24 cellular contexts compared by ENCODE assay signal in the genomic region with DNA sequence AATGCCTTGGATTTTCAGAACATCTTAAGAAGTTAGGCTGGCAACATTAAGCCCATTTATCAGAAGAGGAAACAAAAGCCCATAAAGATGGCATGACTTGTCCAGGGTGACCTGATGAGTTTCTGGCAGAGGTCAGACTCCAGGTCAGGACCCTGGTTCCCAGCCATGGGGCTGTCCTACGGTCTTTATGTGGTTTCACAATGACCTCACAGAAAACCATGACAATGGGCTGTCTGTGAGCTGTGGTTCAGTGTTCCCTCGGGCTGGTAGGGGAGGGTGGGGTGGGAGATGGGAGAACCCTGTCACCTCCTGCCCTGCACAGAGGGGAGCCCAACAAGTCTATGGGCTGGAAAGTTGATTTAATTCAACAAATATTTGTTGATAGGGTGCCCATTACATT.
DNase-seq lines count a peak whose midpoint lies in the region; TF ChIP-seq lines count a peak whose summit lies in the region.
"Had no signal": no experiment of that assay in that cellular context is flagged by ENCODE, and none has a peak within 500 bp of the region (broad histone marks: within the 10 kb centered on the region; RNA-seq: fewer than 3 reads in every experiment).

No MANE protein-coding gene starts in this region.

- TF ChIP-seq POLR2A in tibial nerve (IDR thresholded peaks at IDR 0.05) (no peak), esophagus squamous epithelium (IDR thresholded peaks at IDR 0.05) (no peak)

- TF ChIP-seq CTCF in tibial nerve (IDR thresholded peaks at IDR 0.05) (no peak), esophagus squamous epithelium (IDR thresholded peaks at IDR 0.05) (no peak), WERI-Rb-1 (IDR thresholded peaks at IDR 0.05; ENCODE audit: low read depth, low read length) (no peak)

- WGBS in tibial nerve, 2 donors, result 19 to 34% methylated on average over 2 of the region's 2 CpGs
- WGBS in esophagus squamous epithelium, 2 donors, result 25 to 43% methylated on average over 2 of the region's 2 CpGs

- H3K36me3 ChIP-seq in tibial nerve, result no peaks in the 10 kb centered on the region
- H3K36me3 ChIP-seq in esophagus squamous epithelium, result no peaks in the 10 kb centered on the region
- no peaks in the 10 kb centered on the region for H3K36me3 ChIP-seq in WERI-Rb-1
- H3K36me3 ChIP-seq: BLaER1 treated with 17β-estradiol and CSF1 and Interleukin-3, amounts not matched to agents 10 nM and 100 nM; gastrocnemius medialis; right lobe of liver; transverse colon had no signal

- intact Hi-C loops in esophagus squamous epithelium (cut with DNase I), result no loop called here

- no peak for TF ChIP-seq EP300 in tibial nerve (IDR thresholded peaks at IDR 0.05)

- DNase-seq in SK-MEL-5 (ENCODE audit: low read depth, low spot score) (peak; percentile 47), globus pallidus (ENCODE audit: low spot score) (peak; percentile 94), middle frontal gyrus (ENCODE audit: extremely low spot score, low spot score) (peak; percentile 35), G401 (ENCODE audit: low spot score) (no peak), tibial nerve (ENCODE audit: low spot score in 2 of 2) (no peak), esophagus squamous epithelium (lab: John Stamatoyannopoulos, UW) (no peak), WERI-Rb-1 (no peak)
- DNase-seq: activated CD4-positive, alpha-beta T cell treated with anti-CD3 and anti-CD28 coated beads, Interleukin-2, amount 50 U/mL, for 1 hour; activated CD4-positive, CD25-positive, alpha-beta regulatory T cell; activated gamma-delta T cell; activated naive CD8-positive, alpha-beta T cell treated with anti-CD3 and anti-CD28 coated beads, Interleukin-2, amount 10 ng/mL, durations not matched to agents 7 days and 5 days; activated T-cell treated with anti-CD3 and anti-CD28 coated beads, Interleukin-2, amount 50 U/mL, for 4 hours; DMS79; gastrocnemius medialis; left colon; NCI-H1092; NCI-H1694 treated with DMSO at 0.1 percent for 48 hours; NCI-H446 treated with DMSO at 0.1 percent for 48 hours; right lobe of liver; transverse colon had no signal

- no peaks in the 10 kb centered on the region for H3K4me1 ChIP-seq in tibial nerve
- no peaks in the 10 kb centered on the region for H3K4me1 ChIP-seq in esophagus squamous epithelium
- H3K4me1 ChIP-seq: BLaER1 treated with 17β-estradiol and CSF1 and Interleukin-3, amounts not matched to agents 10 nM and 100 nM; body of pancreas; gastrocnemius medialis; right lobe of liver; transverse colon had no signal

- H3K9me3 ChIP-seq in tibial nerve (no peaks in the 10 kb centered on the region), esophagus squamous epithelium (no peaks in the 10 kb centered on the region), WERI-Rb-1 (ENCODE audit: severe bottlenecking) (peaks cover 2% of the 10 kb centered on the region)
- H3K9me3 ChIP-seq: body of pancreas, gastrocnemius medialis, right lobe of liver, transverse colon had no signal

- in situ Hi-C loops in SK-MEL-5 (cut with HindIII; ENCODE audit: low pct_unique_long_range_greater_than_20kb, low sequenced_read_pairs), result no loop called here
- in situ Hi-C loops in G401 (cut with HindIII; ENCODE audit: low sequenced_read_pairs), result no loop called here

- H3K27ac ChIP-seq in tibial nerve (no peak overlapping the region), esophagus squamous epithelium (no peak overlapping the region), WERI-Rb-1 (no peak overlapping the region)
- H3K27ac ChIP-seq: BLaER1 treated with 17β-estradiol and CSF1 and Interleukin-3, amounts not matched to agents 10 nM and 100 nM; body of pancreas; gastrocnemius medialis; hepatocyte; right lobe of liver; transverse colon had no signal

- no peaks in the 10 kb centered on the region for H3K27me3 ChIP-seq in tibial nerve
- no peaks in the 10 kb centered on the region for H3K27me3 ChIP-seq in esophagus squamous epithelium
- H3K27me3 ChIP-seq in WERI-Rb-1 (ENCODE audit: insufficient read depth, low read depth, severe bottlenecking), result no peaks in the 10 kb centered on the region
- H3K27me3 ChIP-seq: BLaER1 treated with 17β-estradiol and CSF1 and Interleukin-3, amounts not matched to agents 10 nM and 100 nM; body of pancreas; gastrocnemius medialis; hepatocyte; right lobe of liver; transverse colon had no signal

- no peak overlapping the region for H3K4me3 ChIP-seq in tibial nerve
- no peak overlapping the region for H3K4me3 ChIP-seq in esophagus squamous epithelium
- no peak overlapping the region for H3K4me3 ChIP-seq in WERI-Rb-1 (ENCODE audit: low read depth, low read length)
- H3K4me3 ChIP-seq: BLaER1 treated with 17β-estradiol and CSF1 and Interleukin-3, amounts not matched to agents 10 nM and 100 nM; body of pancreas; gastrocnemius medialis; hepatocyte; K562; right lobe of liver; transverse colon had no signal

Comparison
In these comparisons a context has a peak if more than half of its experiments do, and no peak if none do; other contexts are left out.
1. DNase-seq: peak in SK-MEL-5 (single experiment), globus pallidus (single experiment) and middle frontal gyrus (single experiment); none in G401 (single experiment), tibial nerve (0 of 2), esophagus squamous epithelium (single experiment) and WERI-Rb-1 (single experiment).